Comparison of ENCODE assay signal across 8 cellular contexts in the genomic region with DNA sequence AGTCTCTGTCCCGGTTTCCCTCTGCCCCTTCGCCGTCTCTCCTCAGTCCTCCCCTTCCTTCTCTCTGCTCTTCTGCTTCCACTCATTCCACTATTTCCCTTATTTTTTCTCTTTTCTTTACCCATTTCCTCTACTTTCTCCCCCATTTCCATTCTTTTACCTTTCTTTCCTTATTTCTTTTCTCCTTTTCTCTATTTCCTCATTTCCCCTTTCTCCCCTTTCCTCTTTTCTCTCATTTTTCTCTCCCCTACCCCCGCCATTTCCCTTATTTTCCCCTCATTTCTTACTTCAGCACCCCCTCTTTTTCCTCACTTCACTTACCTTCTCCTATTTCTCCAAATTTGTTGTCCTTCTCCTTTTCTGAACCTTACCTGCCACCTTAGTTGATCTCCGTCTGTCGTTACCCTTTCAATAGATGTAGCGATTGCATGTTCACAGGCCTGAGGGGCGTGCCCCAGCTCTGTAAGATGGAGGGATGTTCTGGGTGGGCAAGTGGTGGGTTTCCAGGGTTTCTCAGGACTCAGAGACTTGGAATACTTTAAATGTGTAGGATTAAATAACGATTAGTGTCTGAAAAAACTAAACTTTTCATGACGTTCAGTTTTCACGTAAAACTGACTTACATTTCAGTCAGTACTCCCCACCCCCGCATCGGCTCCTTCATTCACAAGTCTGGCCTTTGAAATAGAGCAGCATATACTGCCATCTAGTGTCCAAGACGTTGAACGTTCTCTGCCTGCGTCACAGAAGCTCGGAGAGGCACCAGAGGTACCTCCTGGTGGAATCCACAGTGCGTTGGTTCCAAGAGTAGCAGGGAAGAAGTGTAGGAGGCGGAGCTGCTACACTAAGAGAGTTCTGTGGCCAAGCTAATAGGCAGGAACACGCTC. TPM values are rescaled to one million over a fixed set of nuclear protein-coding genes. Genes with fewer than 3 reads are reported as not detected.
DNase-seq lines count a peak whose midpoint lies in the region; ATAC-seq and TF ChIP-seq lines count a peak whose summit lies in the region.

No MANE protein-coding gene starts in this region.

- peaks cover 79% of the 10 kb centered on the region for H3K27me3 ChIP-seq in BLaER1
- peaks cover 39% of the 10 kb centered on the region for H3K27me3 ChIP-seq in ectodermal cell (ENCODE audit: control insufficient read depth, insufficient read depth, low read length, poor library complexity, severe bottlenecking)

- intact Hi-C loops in lower leg skin (cut with DNase I; ENCODE audit: low total_unique reads): loop anchor here (5.0 kb wide), 1 partner anchor 115 kb away; no protein-coding TSS in a partner anchor

- H3K9me3 ChIP-seq in BLaER1 (no peaks in the 10 kb centered on the region), ectodermal cell (ENCODE audit: control insufficient read depth, low read length) (no peaks in the 10 kb centered on the region)

- TF ChIP-seq CTCF in lower leg skin (IDR thresholded peaks at IDR 0.05): no peak

- H3K9ac ChIP-seq in BLaER1: 0 out of 2 replicates have a peak overlapping the region, but pooled peaks have one; percentile 15

- peak; percentile 57 for ATAC-seq in GM19328 (IDR thresholded peaks at IDR 0.05; ENCODE audit: unreplicated experiment)
- peak; percentile 82 for ATAC-seq in HG03521 (IDR thresholded peaks at IDR 0.05; ENCODE audit: unreplicated experiment)

- H3K36me3 ChIP-seq in BLaER1 (no peaks in the 10 kb centered on the region), ectodermal cell (ENCODE audit: control insufficient read depth, insufficient read depth, low read length) (no peaks in the 10 kb centered on the region)

- H3K4me1 ChIP-seq in BLaER1 (peaks cover 9% of the 10 kb centered on the region), ectodermal cell (ENCODE audit: control insufficient read depth, insufficient read depth, low read length) (no peaks in the 10 kb centered on the region)

- 6% methylated on average over 19 to 20 of the region's 20 CpGs for WGBS in ectodermal cell, 2 experiments
- 5 to 13% methylated on average over 20 of the region's 20 CpGs for WGBS in lower leg skin, 2 donors

- peak overlapping the region; percentile 91 for H3K4me2 ChIP-seq in BLaER1

- DNase-seq in NCI-H526 treated with DMSO at 0.1 percent for 48 hours (lab: John Stamatoyannopoulos, UW) (peak; percentile 72), lower leg skin (ENCODE audit: low spot score in 2 of 2) (peak; percentile 87 to 95)
- peak; percentile 68 to 76 for DNase-seq in activated CD4-positive, alpha-beta T cell treated with anti-CD3 and anti-CD28 coated beads, Interleukin-2, amount 50 U/mL, for 4 hours
- peak; percentile 59 to 77 for DNase-seq in stimulated activated CD4-positive, alpha-beta T cell treated with anti-CD3 and anti-CD28 coated beads, Interleukin-4, amount 100 ng/mL, for 4 hours

- peaks cover 16% of the 10 kb centered on the region; the same call in 1 of the 2 replicates for H4K20me1 ChIP-seq in BLaER1

- no peak for TF ChIP-seq POLR2A in lower leg skin (IDR thresholded peaks at IDR 0.05)

- H3K4me3 ChIP-seq in BLaER1 (peak overlapping the region; percentile 65), ectodermal cell (ENCODE audit: insufficient read depth, low read depth, low read length) (peak overlapping the region; percentile 30), lower leg skin (ENCODE audit: low read depth, poor library complexity, severe bottlenecking) (no peak overlapping the region)

- H3K27ac ChIP-seq in BLaER1: no peak overlapping the region
- H3K27ac ChIP-seq in ectodermal cell (ENCODE audit: insufficient read depth, low read depth, low read length, poor library complexity, severe bottlenecking): no peak overlapping the region

RNA-seq across cellular contexts. Expression of a gene that starts 0.6 kb away (rescaled TPM):
- polyA plus RNA-seq in ectodermal cell (2013, experiment 1 of 4): not detected
- not detected for polyA plus RNA-seq in ectodermal cell (2013, experiment 2 of 4)
- not detected for polyA plus RNA-seq in ectodermal cell (2013, experiment 3 of 4)
- polyA plus RNA-seq in ectodermal cell (2013, experiment 4 of 4): not detected
- total RNA-seq in lower leg skin: under 1 TPM in 2 of 4 donors, not detected in 2; 0.23 to 0.32 TPM

RNA-seq across cellular contexts. Expression of a gene that starts 1.3 kb away (rescaled TPM):
- polyA plus RNA-seq in ectodermal cell (2013, experiment 1 of 4): 14.2 TPM
- polyA plus RNA-seq in ectodermal cell (2013, experiment 2 of 4): 14.2 TPM
- polyA plus RNA-seq in ectodermal cell (2013, experiment 3 of 4): 14.7 TPM
- 15.8 TPM for polyA plus RNA-seq in ectodermal cell (2013, experiment 4 of 4)
- 1,000 to 10,000 TPM in 1 of 4 donors, 100 to 1,000 TPM in 3; 474 to 1,005 (median 756) TPM for total RNA-seq in lower leg skin

RNA-seq across cellular contexts. Expression of a gene that starts 48.8 kb away (rescaled TPM):
- polyA plus RNA-seq in ectodermal cell (2013, experiment 1 of 4): 0.96 TPM
- 1.4 TPM for polyA plus RNA-seq in ectodermal cell (2013, experiment 2 of 4)
- 0.96 TPM for polyA plus RNA-seq in ectodermal cell (2013, experiment 3 of 4)
- polyA plus RNA-seq in ectodermal cell (2013, experiment 4 of 4): 1.5 TPM
- total RNA-seq in lower leg skin: 10 to 100 TPM; 50.7 to 61.3 (median 55.6) TPM
